8 cellular contexts compared by ENCODE assay signal in genomic region chr12:50111417-50111692, GRCh38.
A peak's percentile ranks its signal among the peaks of the same experiment; 100 is the strongest.
DNase-seq lines count a peak whose midpoint lies in the region; ATAC-seq and TF ChIP-seq lines count a peak whose summit lies in the region.

No MANE protein-coding gene starts in this region.

- H3K4me2 ChIP-seq in DOHH2 (ENCODE audit: low read length) = peak overlapping the region; percentile 97

- H3K27me3 ChIP-seq in DOHH2 (ENCODE audit: control insufficient read depth, low read length) = no peaks in the 10 kb centered on the region
- H3K27me3 ChIP-seq in mucosa of stomach (ENCODE audit: control insufficient read depth, insufficient read depth, low read length) = no peaks in the 10 kb centered on the region

- H3K4me3 ChIP-seq in DOHH2 (ENCODE audit: low read length) (peak overlapping the region; percentile 73), mucosa of stomach (ENCODE audit: low read length) (no peak overlapping the region)

- no peaks in the 10 kb centered on the region for H3K9me3 ChIP-seq in DOHH2 (ENCODE audit: control insufficient read depth, insufficient read depth, low read length)
- no peaks in the 10 kb centered on the region for H3K9me3 ChIP-seq in mucosa of stomach (ENCODE audit: control insufficient read depth, low read length)

- H3K9me2 ChIP-seq in DOHH2 (replicated peaks; ENCODE audit: control insufficient read depth, low read length) = no peaks in the 10 kb centered on the region

- peaks cover 6% of the 10 kb centered on the region; the same call in 1 of the 2 replicates for H3F3A ChIP-seq in DOHH2 (ENCODE audit: control insufficient read depth, insufficient read depth)

- peaks cover 42% of the 10 kb centered on the region for H3K79me2 ChIP-seq in DOHH2 (ENCODE audit: control insufficient read depth, low read length)

- H3K36me3 ChIP-seq in DOHH2 (ENCODE audit: control insufficient read depth, low read length) (peaks cover 9% of the 10 kb centered on the region), mucosa of stomach (ENCODE audit: control insufficient read depth, insufficient read depth, low read length) (no peaks in the 10 kb centered on the region)

- peak; percentile 100 for TF ChIP-seq CTCF in DOHH2 (IDR thresholded peaks at IDR 0.05; ENCODE audit: low read depth, low read length, poor library complexity, severe bottlenecking)

- H3K4me1 ChIP-seq in DOHH2 (ENCODE audit: control insufficient read depth, low read length) (peaks cover 31% of the 10 kb centered on the region), mucosa of stomach (ENCODE audit: control insufficient read depth, insufficient read depth, low read length) (peaks cover 34% of the 10 kb centered on the region)

- DNase-seq in caudate nucleus (lab: John Stamatoyannopoulos, UW) (no peak), NCI-H345 treated with DMSO at 0.1 percent for 48 hours (lab: John Stamatoyannopoulos, UW; ENCODE audit: unreplicated experiment) (no peak), DMS153 (lab: John Stamatoyannopoulos, UW) (no peak), cerebellar nuclear complex (lab: John Stamatoyannopoulos, UW) (no peak)
- DNase-seq in stimulated activated naive CD4-positive, alpha-beta T cell (lab: John Stamatoyannopoulos, UW) = no peak

- peak overlapping the region; percentile 76 for H3K9ac ChIP-seq in mucosa of stomach (ENCODE audit: low read length)

- H3K27ac ChIP-seq in DOHH2 (ENCODE audit: low read depth, low read length) = peak overlapping the region; percentile 63
- peak overlapping the region; percentile 75 for H3K27ac ChIP-seq in caudate nucleus (ENCODE audit: low read depth, low read length)

- peak; percentile 1 for ATAC-seq in HG03097 (IDR thresholded peaks at IDR 0.05; ENCODE audit: low FRiP score, unreplicated experiment)

- no peaks in the 10 kb centered on the region for H4K20me1 ChIP-seq in DOHH2 (ENCODE audit: control insufficient read depth, insufficient read depth, low read depth, low read length)
